Comparison of ENCODE assay signal across 28 cellular contexts in the genomic region with DNA sequence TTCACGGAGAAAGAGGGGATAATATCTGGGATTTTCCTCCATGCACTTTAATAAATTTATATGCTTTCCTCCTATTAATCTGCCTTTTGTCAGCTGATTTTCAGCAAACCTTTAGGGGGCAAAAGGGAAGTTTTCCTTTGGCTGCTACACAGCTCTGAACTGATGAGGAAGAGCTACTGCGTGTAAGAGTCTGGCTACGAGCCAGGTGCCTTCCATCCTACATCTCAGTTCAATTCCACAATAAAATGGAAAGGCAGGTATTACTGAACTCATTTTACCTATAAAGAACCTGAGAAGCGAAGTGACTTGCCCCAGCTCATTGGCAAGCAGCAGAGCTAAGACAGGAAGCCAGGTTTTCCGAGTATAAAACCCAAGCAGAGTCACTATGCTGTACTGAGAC. TPM values are rescaled to one million over a fixed set of nuclear protein-coding genes. Genes with fewer than 3 reads are reported as not detected.
DNase-seq lines count a peak whose midpoint lies in the region; FAIRE-seq and TF ChIP-seq lines count a peak whose summit lies in the region.
"Had no signal": no experiment of that assay in that cellular context is flagged by ENCODE, and none has a peak within 500 bp of the region (broad histone marks: within the 10 kb centered on the region; RNA-seq: fewer than 3 reads in every experiment).

No MANE protein-coding gene starts in this region.

- H3K9me2 ChIP-seq in MM.1S (replicated peaks; ENCODE audit: insufficient read depth, low read length) = no peaks in the 10 kb centered on the region

- no peak overlapping the region for H2AFZ ChIP-seq in MM.1S (ENCODE audit: low read length)
- H2AFZ ChIP-seq: GM23338 had no signal

- TF ChIP-seq CTCF in ascending aorta (IDR thresholded peaks at IDR 0.05) (no peak), D721Med (IDR thresholded peaks at IDR 0.05; ENCODE audit: insufficient read depth, missing control alignments) (no peak), MM.1S (IDR thresholded peaks at IDR 0.05; ENCODE audit: low read length) (no peak)

- H3K79me2 ChIP-seq in MM.1S (ENCODE audit: low read length) = no peaks in the 10 kb centered on the region

- intact Hi-C loops in head of caudate nucleus (cut with DNase I) (no loop called here), ascending aorta (cut with DNase I) (no loop called here)

- H3K9me3 ChIP-seq in ascending aorta (no peaks in the 10 kb centered on the region), MM.1S (replicated peaks; ENCODE audit: insufficient read depth, low read length) (no peaks in the 10 kb centered on the region)
- H3K9me3 ChIP-seq: right lobe of liver, stomach, uterus had no signal

- H3K36me3 ChIP-seq in ascending aorta (no peaks in the 10 kb centered on the region), MM.1S (replicated peaks; ENCODE audit: insufficient read depth, low read length) (no peaks in the 10 kb centered on the region)
- H3K36me3 ChIP-seq: right lobe of liver, stomach, uterus had no signal

- no peak overlapping the region for H3K4me2 ChIP-seq in MM.1S (ENCODE audit: low read depth, low read length)
- H3K4me2 ChIP-seq: GM23338 had no signal

- no peak for FAIRE-seq in D721Med (lab: Jason Lieb, UNC)
- FAIRE-seq: frontal cortex had no signal

- H3K27me3 ChIP-seq in ascending aorta = no peaks in the 10 kb centered on the region
- no peaks in the 10 kb centered on the region for H3K27me3 ChIP-seq in MM.1S (replicated peaks; ENCODE audit: insufficient read depth, low read length)
- H3K27me3 ChIP-seq: right lobe of liver, stomach, uterus had no signal

- no peaks in the 10 kb centered on the region for H3K4me1 ChIP-seq in ascending aorta
- peaks cover 11% of the 10 kb centered on the region for H3K4me1 ChIP-seq in MM.1S (ENCODE audit: low read length)
- H3K4me1 ChIP-seq: right lobe of liver, uterus had no signal

- peak; percentile 7 for DNase-seq in NCI-H1105 treated with DMSO at 0.1 percent for 48 hours (lab: John Stamatoyannopoulos, UW)
- DNase-seq in NCI-H1105 (lab: John Stamatoyannopoulos, UW) = no peak
- DNase-seq in CD1c-positive myeloid dendritic cell (ENCODE audit: extremely low spot score) = peak; percentile 49
- DNase-seq in NCI-H69 (lab: John Stamatoyannopoulos, UW) = peak; percentile 27
- peak in 22 of 42 donors; percentile 8 to 59 (median 27) for DNase-seq in head of caudate nucleus
- DNase-seq in ascending aorta (ENCODE audit: low spot score in 2 of 2) = no peak
- no peak for DNase-seq in D721Med (ENCODE audit: insufficient read length, low spot score)
- DNase-seq in MM.1S = no peak
- DNase-seq: 8988T; activated CD4-positive, alpha-beta T cell treated with anti-CD3 and anti-CD28 coated beads for 48 hours; activated T-cell treated with anti-CD3 and anti-CD28 coated beads, Interleukin-2, amount 50 U/mL, for 4 hours; CD4-positive, CD25-positive, alpha-beta regulatory T cell; DND-41; GF-D8; IMR-90; midbrain; naive B cell; NCI-H1436; NCI-H2081; NCI-H510A; right lobe of liver; Right ventricle myocardium superior; stimulated activated CD8-positive, alpha-beta memory T cell treated with anti-CD3 and anti-CD28 coated beads, Interleukin-4, amount 100 ng/mL, for 48 hours; stomach; T-helper 2 cell; uterus had no signal

- no peaks in the 10 kb centered on the region for H4K20me1 ChIP-seq in MM.1S (ENCODE audit: insufficient read depth, low read length)

- H3K9ac ChIP-seq in MM.1S (ENCODE audit: low read length) = no peak overlapping the region

- no peak overlapping the region for H3K27ac ChIP-seq in ascending aorta
- no peak overlapping the region for H3K27ac ChIP-seq in MM.1S (ENCODE audit: low read length)
- H3K27ac ChIP-seq: right lobe of liver, stomach, uterus had no signal

- no peak overlapping the region for H3K4me3 ChIP-seq in ascending aorta
- H3K4me3 ChIP-seq in MM.1S (ENCODE audit: low read length) = no peak overlapping the region
- H3K4me3 ChIP-seq: GM23338, right lobe of liver, stomach, uterus had no signal

- H3F3A ChIP-seq in MM.1S (ENCODE audit: insufficient read depth, low read length) = no peaks in the 10 kb centered on the region

RNA-seq across cellular contexts. Expression of a gene that starts 28.2 kb away (rescaled TPM):
- 0.75 TPM for total RNA-seq in ascending aorta

Comparison
In these comparisons a context has a peak if more than half of its experiments do, and no peak if none do; other contexts are left out.
1. DNase-seq: peak in NCI-H1105 treated with DMSO at 0.1 percent for 48 hours (single experiment), CD1c-positive myeloid dendritic cell (single experiment), NCI-H69 (single experiment) and head of caudate nucleus (22 of 42); none in NCI-H1105 (single experiment), ascending aorta (0 of 2), D721Med (single experiment) and MM.1S (single experiment).